ENCODE assay signal across 25 cellular contexts in the genomic region with DNA sequence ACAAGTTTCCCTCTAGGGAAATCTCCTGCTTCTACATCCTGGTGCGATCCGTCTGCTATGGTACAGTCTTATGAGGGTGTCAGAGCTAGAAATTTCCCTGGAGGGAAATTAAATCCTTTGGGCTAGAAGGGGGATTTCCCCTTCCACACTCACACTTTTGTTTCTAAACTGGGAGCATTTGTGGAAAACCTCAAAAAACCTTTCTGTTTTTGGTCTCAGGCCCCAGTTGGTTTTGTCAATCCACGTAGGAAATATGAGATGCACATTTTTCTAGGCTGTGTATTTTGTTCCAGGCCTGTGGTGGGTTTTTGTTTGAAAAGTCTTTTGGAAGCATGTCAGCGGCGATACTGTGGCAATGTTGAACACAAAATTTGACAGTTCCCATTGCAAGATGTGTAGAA.
"Had no signal": no experiment of that assay in that cellular context is flagged by ENCODE, and none has a peak within 500 bp of the region (broad histone marks: within the 10 kb centered on the region; RNA-seq: fewer than 3 reads in every experiment).

No MANE protein-coding gene starts in this region.

- H3K27ac Mint-ChIP-seq: activated B cell treated with CpG ODN at 0.5 μM for 24 hours; activated CD4-positive, alpha-beta T cell treated with anti-CD3 and anti-CD28 coated beads, Interleukin-2, amount 10 ng/mL, durations not matched to agents 24 days and 14 days; activated naive CD4-positive, alpha-beta T cell treated with anti-CD3 and anti-CD28 coated beads, Interleukin-2, amount 10 ng/mL, durations not matched to agents 7 days and 5 days; activated naive CD8-positive, alpha-beta T cell treated with anti-CD3 and anti-CD28 coated beads for 36 hours; activated T-cell treated with anti-CD3 and anti-CD28 coated beads, Interleukin-2, amount 50 U/mL, for 72 hours; activated T-helper 2 cell treated with anti-CD3 and anti-CD28 coated beads, Interferon-gamma antibody, Interleukin-2, Interleukin-4, amounts not matched to agents 10 μg/mL and 5 μg/mL and 100 μg/mL, durations not matched to agents 14 hours and 24 hours and 36 hours had no signal

- H3K4me3 Mint-ChIP-seq: activated B cell treated with CpG ODN at 0.5 μM for 24 hours; activated CD4-positive, alpha-beta T cell treated with anti-CD3 and anti-CD28 coated beads, Interleukin-2, amount 10 ng/mL, durations not matched to agents 24 days and 14 days; activated naive CD4-positive, alpha-beta T cell treated with anti-CD3 and anti-CD28 coated beads, Interleukin-2, amount 10 ng/mL, durations not matched to agents 7 days and 5 days; activated naive CD8-positive, alpha-beta T cell treated with anti-CD3 and anti-CD28 coated beads for 36 hours; activated T-cell treated with anti-CD3 and anti-CD28 coated beads, Interleukin-2, amount 50 U/mL, for 72 hours had no signal

- H3K4me1 Mint-ChIP-seq: activated B cell treated with CpG ODN at 0.5 μM for 24 hours; activated CD4-positive, alpha-beta T cell treated with anti-CD3 and anti-CD28 coated beads, Interleukin-2, amount 10 ng/mL, durations not matched to agents 24 days and 14 days; activated naive CD4-positive, alpha-beta T cell treated with anti-CD3 and anti-CD28 coated beads, Interleukin-2, amount 10 ng/mL, durations not matched to agents 7 days and 5 days; activated naive CD8-positive, alpha-beta T cell treated with anti-CD3 and anti-CD28 coated beads for 36 hours had no signal

- ATAC-seq: activated T-cell treated with anti-CD3 and anti-CD28 coated beads, Interleukin-2, amount 50 U/mL, for 72 hours; body of pancreas; K562 had no signal

- H3K27me3 Mint-ChIP-seq: activated B cell treated with CpG ODN at 0.5 μM for 24 hours; activated CD4-positive, alpha-beta T cell treated with anti-CD3 and anti-CD28 coated beads, Interleukin-2, amount 10 ng/mL, durations not matched to agents 24 days and 14 days; activated naive CD8-positive, alpha-beta T cell treated with anti-CD3 and anti-CD28 coated beads for 36 hours had no signal

- H3K9me3 Mint-ChIP-seq: activated B cell treated with CpG ODN at 0.5 μM for 24 hours; activated CD4-positive, alpha-beta T cell treated with anti-CD3 and anti-CD28 coated beads, Interleukin-2, amount 10 ng/mL, durations not matched to agents 24 days and 14 days; activated naive CD4-positive, alpha-beta T cell treated with anti-CD3 and anti-CD28 coated beads, Interleukin-2, amount 10 ng/mL, durations not matched to agents 7 days and 5 days; activated naive CD8-positive, alpha-beta T cell treated with anti-CD3 and anti-CD28 coated beads for 36 hours; activated T-cell treated with anti-CD3 and anti-CD28 coated beads, Interleukin-2, amount 50 U/mL, for 72 hours; activated T-helper 2 cell treated with anti-CD3 and anti-CD28 coated beads, Interferon-gamma antibody, Interleukin-2, Interleukin-4, amounts not matched to agents 10 μg/mL and 5 μg/mL and 100 μg/mL, durations not matched to agents 14 hours and 24 hours and 36 hours had no signal

- DNase-seq: activated B cell treated with CpG ODN at 0.5 μM for 24 hours; activated CD4-positive, alpha-beta T cell treated with anti-CD3 and anti-CD28 coated beads for 1 hour; activated CD4-positive, alpha-beta T cell treated with anti-CD3 and anti-CD28 coated beads, Interleukin-2, amount 10 ng/mL, durations not matched to agents 24 days and 14 days; activated CD4-positive, alpha-beta T cell treated with anti-CD3 and anti-CD28 coated beads, Interleukin-2, amount 50 U/mL, for 48 hours; activated gamma-delta T cell treated with Interleukin-2 at 50 U/mL for 16 hours; activated naive CD4-positive, alpha-beta T cell treated with anti-CD3 and anti-CD28 coated beads, Interleukin-2, amount 10 ng/mL, durations not matched to agents 7 days and 5 days; activated naive CD8-positive, alpha-beta T cell treated with anti-CD3 and anti-CD28 coated beads for 36 hours; activated T-cell treated with anti-CD3 and anti-CD28 coated beads for 4 hours; activated T-cell treated with anti-CD3 and anti-CD28 coated beads, Interleukin-2, amount 50 U/mL, for 72 hours; adrenal gland; anterior cingulate cortex; body of pancreas; central memory CD4-positive, alpha-beta T cell; Karpas-422; NCI-H1105 treated with DMSO at 0.1 percent for 48 hours; NCI-H1436 treated with DMSO at 0.1 percent for 48 hours; NCI-H187; NCI-H446; NCI-H524; Peyer's patch; Right ventricle myocardium superior; T-helper 2 cell; T1000 had no signal

- H3K36me3 Mint-ChIP-seq: activated naive CD4-positive, alpha-beta T cell treated with anti-CD3 and anti-CD28 coated beads, Interleukin-2, amount 10 ng/mL, durations not matched to agents 7 days and 5 days; activated naive CD8-positive, alpha-beta T cell treated with anti-CD3 and anti-CD28 coated beads for 36 hours had no signal
